Comparison of ENCODE assay signal across 8 cellular contexts in the genomic region with DNA sequence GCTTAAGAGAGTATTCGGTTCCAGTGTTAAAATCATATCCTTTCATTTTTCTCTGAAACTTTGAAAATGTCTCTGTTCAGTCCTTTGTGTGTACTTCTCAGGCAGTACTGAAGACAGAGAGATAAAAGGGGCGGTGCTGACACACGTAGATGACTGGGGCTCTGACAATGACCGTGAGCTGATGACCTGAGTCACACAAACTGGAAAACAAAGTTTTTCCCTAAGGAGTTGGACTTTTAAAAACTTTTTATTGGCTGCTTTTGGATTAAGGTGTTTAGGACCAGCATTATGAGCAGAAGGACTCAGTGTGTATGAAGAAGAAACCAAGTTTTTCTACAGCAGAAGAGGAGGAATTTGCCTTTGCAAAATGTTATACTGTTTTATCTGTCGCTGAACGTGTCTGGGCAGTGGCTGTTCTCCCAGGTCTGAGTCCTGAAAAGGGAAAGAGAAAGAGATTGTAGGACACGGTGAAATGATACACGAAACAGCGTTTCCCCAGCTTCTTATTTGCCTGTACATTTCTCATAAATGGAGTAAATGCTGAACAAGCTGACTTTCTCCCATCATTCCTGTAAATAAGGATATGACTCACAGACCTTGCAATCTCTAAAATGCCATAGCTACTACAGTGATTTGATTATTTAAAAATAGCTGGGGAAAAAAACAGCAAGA. TPM values are rescaled to one million over a fixed set of nuclear protein-coding genes. Genes with fewer than 3 reads are reported as not detected.
A peak's percentile ranks its signal among the peaks of the same experiment; 100 is the strongest.
DNase-seq lines count a peak whose midpoint lies in the region; TF ChIP-seq lines count a peak whose summit lies in the region.

No MANE protein-coding gene starts in this region.

- H3K36me3 ChIP-seq in Karpas-422 (ENCODE audit: insufficient read depth, low read length) = no peaks in the 10 kb centered on the region

- no peak overlapping the region for H3K4me2 ChIP-seq in Karpas-422 (ENCODE audit: low read depth, low read length, poor library complexity, severe bottlenecking)

- H4K20me1 ChIP-seq in Karpas-422 (ENCODE audit: insufficient read depth, low read depth, low read length) = no peaks in the 10 kb centered on the region

- H3K4me3 ChIP-seq in Karpas-422 (ENCODE audit: low read length) = no peak overlapping the region

- H3K27me3 Mint-ChIP-seq in CD14-positive monocyte (ENCODE audit: low read depth in 3 of 3) (peaks cover 0 to 2% (median 1%) of the 10 kb centered on the region in 3 donors), HFFc6 (ENCODE audit: insufficient read depth) (no peaks in the 10 kb centered on the region)
- no peaks in the 10 kb centered on the region for H3K27me3 Mint-ChIP-seq in activated naive CD8-positive, alpha-beta T cell treated with anti-CD3 and anti-CD28 coated beads for 36 hours

- no peaks in the 10 kb centered on the region for H3K79me2 ChIP-seq in Karpas-422 (ENCODE audit: low read length)

- no peaks in the 10 kb centered on the region for H3K27me3 ChIP-seq in Karpas-422 (ENCODE audit: low read length)

- H3K9me2 ChIP-seq in Karpas-422 (replicated peaks; ENCODE audit: insufficient read depth, low read length) = no peaks in the 10 kb centered on the region

- peaks cover 16% of the 10 kb centered on the region for H3K4me1 ChIP-seq in Karpas-422 (ENCODE audit: low read length)

- H3K27ac ChIP-seq in Karpas-422 (ENCODE audit: low read length) = no peak overlapping the region

- H3K36me3 Mint-ChIP-seq in CD14-positive monocyte (peaks cover 10 to 15% of the 10 kb centered on the region in 2 donors), HFFc6 (ENCODE audit: low read depth) (no peaks in the 10 kb centered on the region; the same call in 1 of the 2 replicates)
- peaks cover 2% of the 10 kb centered on the region for H3K36me3 Mint-ChIP-seq in activated naive CD8-positive, alpha-beta T cell treated with anti-CD3 and anti-CD28 coated beads for 36 hours

- intact Hi-C loops in CD14-positive monocyte (cut with micrococcal nuclease) = loop anchor here in 1 of 2 donors (5.0 kb wide), 1 partner anchor 55 kb away; no protein-coding TSS in a partner anchor

- H3K27ac Mint-ChIP-seq in CD14-positive monocyte (peak overlapping the region; percentile 92 to 97 (median 96)), HFFc6 (peak overlapping the region; percentile 100)
- H3K27ac Mint-ChIP-seq in activated naive CD8-positive, alpha-beta T cell treated with anti-CD3 and anti-CD28 coated beads for 36 hours = peak overlapping the region; percentile 28

- no peak overlapping the region for H3K9ac ChIP-seq in Karpas-422 (ENCODE audit: low read length)

- H3K9me3 Mint-ChIP-seq in CD14-positive monocyte = peaks cover 0 to 9% (median 0%) of the 10 kb centered on the region in 7 donors
- no peaks in the 10 kb centered on the region for H3K9me3 Mint-ChIP-seq in HFFc6
- no peaks in the 10 kb centered on the region for H3K9me3 Mint-ChIP-seq in activated naive CD8-positive, alpha-beta T cell treated with anti-CD3 and anti-CD28 coated beads for 36 hours

- no peaks in the 10 kb centered on the region for H3K9me3 ChIP-seq in Karpas-422 (ENCODE audit: low read length)

- H3K4me3 Mint-ChIP-seq in CD14-positive monocyte (peak overlapping the region; percentile 49 to 64), HFFc6 (peak overlapping the region; percentile 96)
- H3K4me3 Mint-ChIP-seq in activated naive CD8-positive, alpha-beta T cell treated with anti-CD3 and anti-CD28 coated beads for 36 hours = no peak overlapping the region

- TF ChIP-seq CTCF in CD14-positive monocyte (IDR thresholded peaks at IDR 0.05) = no peak
- no peak for TF ChIP-seq CTCF in HFFc6 (IDR thresholded peaks at IDR 0.05)

- H2AFZ ChIP-seq in Karpas-422 (ENCODE audit: low read length) = no peak overlapping the region

- DNase-seq in CD14-positive monocyte (ENCODE audit: low spot score) = no peak
- peak; percentile 84 for DNase-seq in HFFc6
- no peak for DNase-seq in activated naive CD8-positive, alpha-beta T cell treated with anti-CD3 and anti-CD28 coated beads for 36 hours
- DNase-seq in iris pigment epithelial cell (ENCODE audit: low read depth) = peak; percentile 95
- peak; percentile 77 for DNase-seq in stromal cell of bone marrow (ENCODE audit: low read depth)
- no peak for DNase-seq in 8988T
- DNase-seq in Karpas-422 = no peak
- DNase-seq in NOMO-1 treated with dmso at 0.1 percent for 144 hours (lab: John Stamatoyannopoulos, UW; ENCODE audit: unreplicated experiment) = no peak

- H3K4me1 Mint-ChIP-seq in CD14-positive monocyte (peaks cover 60% of the 10 kb centered on the region), HFFc6 (ENCODE audit: low read depth) (peaks cover 59% of the 10 kb centered on the region)
- peaks cover 6% of the 10 kb centered on the region for H3K4me1 Mint-ChIP-seq in activated naive CD8-positive, alpha-beta T cell treated with anti-CD3 and anti-CD28 coated beads for 36 hours

RNA-seq across cellular contexts. Expression of a gene that starts 51.5 kb away (rescaled TPM):
- polyA plus RNA-seq in CD14-positive monocyte = 10 to 100 TPM; 14.6 to 15.8 TPM
- total RNA-seq in HFFc6 (2021; fragmentation: NEBNext Ultra II Directional; extraction: Animal tissue kit (Norgen Biotek cat#: 25700)) = 10 to 100 TPM in 1 of 6 experiments, 1 to 10 TPM in 5; 6.2 to 11.4 (median 7.6) TPM
- 1 to 10 TPM; 4.8 to 5.7 TPM for total RNA-seq in activated naive CD8-positive, alpha-beta T cell treated with anti-CD3 and anti-CD28 coated beads for 36 hours
- total RNA-seq in Karpas-422 (2014; rRNA removed; shearing (Covaris generic); ENCODE audit: low replicate concordance) = 34.8 and 38.3 TPM in 2 replicates

Comparison
In these comparisons a context has a peak if more than half of its experiments do, and no peak if none do; other contexts are left out.
1. DNase-seq: peak in HFFc6 (single experiment), iris pigment epithelial cell (single experiment) and stromal cell of bone marrow (single experiment); none in CD14-positive monocyte (single experiment), activated naive CD8-positive, alpha-beta T cell treated with anti-CD3 and anti-CD28 coated beads for 36 hours (single experiment), 8988T (single experiment), Karpas-422 (single experiment) and NOMO-1 treated with dmso at 0.1 percent for 144 hours (single experiment).
2. H3K27ac Mint-ChIP-seq: peak in every context shown above with its lines; median percentile 100 in HFFc6; 96 in CD14-positive monocyte; 28 in activated naive CD8-positive, alpha-beta T cell treated with anti-CD3 and anti-CD28 coated beads for 36 hours.